ENCODE assay signal across 21 cellular contexts in the genomic region with DNA sequence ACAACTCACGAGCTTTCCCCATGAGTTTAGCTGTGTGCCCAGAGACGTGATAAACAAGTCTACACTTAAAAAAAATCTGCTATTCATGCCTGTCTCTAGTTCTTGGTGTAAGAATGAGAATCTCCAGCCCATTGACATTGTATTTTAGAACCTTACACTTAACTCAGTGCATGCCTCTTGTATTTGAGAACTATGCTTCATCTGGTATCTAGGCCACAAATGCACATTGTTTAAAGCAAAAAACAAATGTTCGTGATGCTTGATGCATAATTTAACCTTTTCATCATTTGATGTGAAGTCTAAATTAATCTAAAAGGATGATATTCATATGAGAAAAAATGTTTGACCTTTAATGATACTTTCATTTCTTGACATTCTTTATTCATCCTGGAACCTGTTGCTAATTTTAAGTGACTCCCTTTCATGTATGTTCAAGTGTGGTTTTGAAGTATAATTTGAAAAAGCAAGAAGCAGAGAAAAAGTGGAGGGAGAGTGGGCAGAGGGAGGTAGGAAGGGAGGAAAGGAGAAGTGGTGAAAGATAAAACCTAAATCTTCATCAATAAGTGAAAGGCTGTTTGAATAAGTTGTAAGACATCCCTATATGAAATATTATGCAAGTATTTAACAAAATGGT.
"Had no signal": no experiment of that assay in that cellular context is flagged by ENCODE, and none has a peak within 500 bp of the region (broad histone marks: within the 10 kb centered on the region; RNA-seq: fewer than 3 reads in every experiment).

No MANE protein-coding gene starts in this region.

- H3K36me3 ChIP-seq: colonic mucosa, esophagus muscularis mucosa, gastroesophageal sphincter, neural progenitor cell, SJSA1, upper lobe of left lung had no signal

- H3K4me1 Mint-ChIP-seq: activated naive CD4-positive, alpha-beta T cell treated with anti-CD3 and anti-CD28 coated beads, Interleukin-2, amount 10 ng/mL, durations not matched to agents 7 days and 5 days; mesothelial cell of epicardium; naive thymus-derived CD8-positive, alpha-beta T cell; neural progenitor cell; stimulated activated effector memory CD8-positive, alpha-beta T cell treated with anti-CD3 and anti-CD28 coated beads, Interleukin-12 subunit alpha, Interleukin-12 subunit beta, amount 100 ng/mL, for 72 hours had no signal

- ATAC-seq: gastroesophageal sphincter; left ventricle myocardium superior; naive thymus-derived CD8-positive, alpha-beta T cell; sciatic nerve; stimulated activated effector memory CD8-positive, alpha-beta T cell treated with anti-CD3 and anti-CD28 coated beads, Interleukin-12 subunit alpha, Interleukin-12 subunit beta, amount 100 ng/mL, for 72 hours had no signal

- H3K4me3 ChIP-seq: colonic mucosa, esophagus muscularis mucosa, gastroesophageal sphincter, neural progenitor cell, SJSA1, upper lobe of left lung had no signal

- H3K9ac ChIP-seq: neural progenitor cell had no signal

- H3K27me3 Mint-ChIP-seq: activated naive CD4-positive, alpha-beta T cell treated with anti-CD3 and anti-CD28 coated beads, Interleukin-2, amount 10 ng/mL, durations not matched to agents 7 days and 5 days had no signal

- DNase-seq: activated CD4-positive, alpha-beta T cell treated with anti-CD3 and anti-CD28 coated beads for 4 hours; activated CD8-positive, alpha-beta memory T cell treated with anti-CD3 and anti-CD28 coated beads, Interleukin-2, amount 50 U/mL, for 48 hours; activated naive CD4-positive, alpha-beta T cell treated with anti-CD3 and anti-CD28 coated beads, Interleukin-2, amount 10 ng/mL, durations not matched to agents 7 days and 5 days; amniotic stem cell; colonic mucosa; head of caudate nucleus; hypothalamus; left ventricle myocardium superior; mammary epithelial cell; naive thymus-derived CD8-positive, alpha-beta T cell; small intestine; stimulated activated CD4-positive, alpha-beta T cell treated with anti-CD3 and anti-CD28 coated beads, Interleukin-2, amount 100 ng/mL, for 24 hours; T-helper 1 cell; upper lobe of left lung had no signal

- H3K4me1 ChIP-seq: colonic mucosa, esophagus muscularis mucosa, gastroesophageal sphincter, neural progenitor cell, SJSA1, upper lobe of left lung had no signal

- H3K4me3 Mint-ChIP-seq: activated naive CD4-positive, alpha-beta T cell treated with anti-CD3 and anti-CD28 coated beads, Interleukin-2, amount 10 ng/mL, durations not matched to agents 7 days and 5 days; mesothelial cell of epicardium; naive thymus-derived CD8-positive, alpha-beta T cell; neural progenitor cell; stimulated activated effector memory CD8-positive, alpha-beta T cell treated with anti-CD3 and anti-CD28 coated beads, Interleukin-12 subunit alpha, Interleukin-12 subunit beta, amount 100 ng/mL, for 72 hours had no signal

- H3K27me3 ChIP-seq: colonic mucosa, esophagus muscularis mucosa, gastroesophageal sphincter, neural progenitor cell, upper lobe of left lung had no signal

- H3K9me3 Mint-ChIP-seq: activated naive CD4-positive, alpha-beta T cell treated with anti-CD3 and anti-CD28 coated beads, Interleukin-2, amount 10 ng/mL, durations not matched to agents 7 days and 5 days; mesothelial cell of epicardium; neural progenitor cell; stimulated activated effector memory CD8-positive, alpha-beta T cell treated with anti-CD3 and anti-CD28 coated beads, Interleukin-12 subunit alpha, Interleukin-12 subunit beta, amount 100 ng/mL, for 72 hours had no signal

- H3K27ac ChIP-seq: colonic mucosa, esophagus muscularis mucosa, gastroesophageal sphincter, neural progenitor cell, SJSA1, upper lobe of left lung had no signal

- H3K27ac Mint-ChIP-seq: activated naive CD4-positive, alpha-beta T cell treated with anti-CD3 and anti-CD28 coated beads, Interleukin-2, amount 10 ng/mL, durations not matched to agents 7 days and 5 days; mesothelial cell of epicardium; naive thymus-derived CD8-positive, alpha-beta T cell; neural progenitor cell; stimulated activated effector memory CD8-positive, alpha-beta T cell treated with anti-CD3 and anti-CD28 coated beads, Interleukin-12 subunit alpha, Interleukin-12 subunit beta, amount 100 ng/mL, for 72 hours had no signal

- H3K36me3 Mint-ChIP-seq: activated naive CD4-positive, alpha-beta T cell treated with anti-CD3 and anti-CD28 coated beads, Interleukin-2, amount 10 ng/mL, durations not matched to agents 7 days and 5 days; mesothelial cell of epicardium; naive thymus-derived CD8-positive, alpha-beta T cell; neural progenitor cell; stimulated activated effector memory CD8-positive, alpha-beta T cell treated with anti-CD3 and anti-CD28 coated beads, Interleukin-12 subunit alpha, Interleukin-12 subunit beta, amount 100 ng/mL, for 72 hours had no signal

- H3K9me3 ChIP-seq: colonic mucosa, esophagus muscularis mucosa, gastroesophageal sphincter, SJSA1, upper lobe of left lung had no signal

- H3K4me2 ChIP-seq: neural progenitor cell had no signal
